8 cellular contexts compared by ENCODE assay signal in the genomic region with DNA sequence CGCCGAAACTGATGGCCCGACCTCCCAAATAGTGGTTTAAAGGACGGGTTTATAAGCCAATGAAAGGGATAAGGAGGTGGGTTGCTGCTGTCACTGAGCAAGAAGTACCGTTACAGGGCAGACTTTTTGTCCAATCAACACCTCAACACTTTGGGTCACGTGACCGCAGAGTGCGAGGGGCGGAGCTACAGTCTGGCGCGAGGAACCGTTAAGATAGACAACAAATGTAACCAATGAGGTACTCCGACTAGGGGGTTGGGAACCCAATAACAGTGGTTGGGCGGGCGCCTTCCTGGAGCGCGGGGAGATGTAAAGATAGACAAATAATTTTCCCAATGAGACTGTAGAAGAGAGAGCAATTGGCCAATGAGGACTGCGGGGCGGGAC. TPM values are rescaled to one million over a fixed set of nuclear protein-coding genes. Genes with fewer than 3 reads are reported as not detected.
DNase-seq lines count a peak whose midpoint lies in the region; ATAC-seq and TF ChIP-seq lines count a peak whose summit lies in the region.

A gene with protein sequence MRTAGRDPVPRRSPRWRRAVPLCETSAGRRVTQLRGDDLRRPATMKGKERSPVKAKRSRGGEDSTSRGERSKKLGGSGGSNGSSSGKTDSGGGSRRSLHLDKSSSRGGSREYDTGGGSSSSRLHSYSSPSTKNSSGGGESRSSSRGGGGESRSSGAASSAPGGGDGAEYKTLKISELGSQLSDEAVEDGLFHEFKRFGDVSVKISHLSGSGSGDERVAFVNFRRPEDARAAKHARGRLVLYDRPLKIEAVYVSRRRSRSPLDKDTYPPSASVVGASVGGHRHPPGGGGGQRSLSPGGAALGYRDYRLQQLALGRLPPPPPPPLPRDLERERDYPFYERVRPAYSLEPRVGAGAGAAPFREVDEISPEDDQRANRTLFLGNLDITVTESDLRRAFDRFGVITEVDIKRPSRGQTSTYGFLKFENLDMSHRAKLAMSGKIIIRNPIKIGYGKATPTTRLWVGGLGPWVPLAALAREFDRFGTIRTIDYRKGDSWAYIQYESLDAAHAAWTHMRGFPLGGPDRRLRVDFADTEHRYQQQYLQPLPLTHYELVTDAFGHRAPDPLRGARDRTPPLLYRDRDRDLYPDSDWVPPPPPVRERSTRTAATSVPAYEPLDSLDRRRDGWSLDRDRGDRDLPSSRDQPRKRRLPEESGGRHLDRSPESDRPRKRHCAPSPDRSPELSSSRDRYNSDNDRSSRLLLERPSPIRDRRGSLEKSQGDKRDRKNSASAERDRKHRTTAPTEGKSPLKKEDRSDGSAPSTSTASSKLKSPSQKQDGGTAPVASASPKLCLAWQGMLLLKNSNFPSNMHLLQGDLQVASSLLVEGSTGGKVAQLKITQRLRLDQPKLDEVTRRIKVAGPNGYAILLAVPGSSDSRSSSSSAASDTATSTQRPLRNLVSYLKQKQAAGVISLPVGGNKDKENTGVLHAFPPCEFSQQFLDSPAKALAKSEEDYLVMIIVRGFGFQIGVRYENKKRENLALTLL (plus strand): TSS at position 338 of the 387 bp plus-strand sequence. CDS start 29 bp downstream, at position 367.

- DNase-seq in GM04503 (ENCODE audit: low read depth): peak; percentile 100
- peak; percentile 100 for DNase-seq in NCI-H1092 (lab: John Stamatoyannopoulos, UW)
- peak; percentile 94 for DNase-seq in activated naive CD4-positive, alpha-beta T cell treated with anti-CD3 and anti-CD28 coated beads, Interleukin-2, amount 50 U/mL, for 16 hours
- peak; percentile 100 for DNase-seq in glomerular visceral epithelial cell (ENCODE audit: extremely low spot score)
- peak; percentile 93 for DNase-seq in omental fat pad (ENCODE audit: low spot score)
- DNase-seq in testis: peak; percentile 99

- no peaks in the 10 kb centered on the region for H3K9me3 ChIP-seq in testis

- H3K4me1 ChIP-seq in testis: peaks cover 34% of the 10 kb centered on the region

- peak within 1 kb of the TSS; percentile 98 to 99 for H3K27ac ChIP-seq in testis

- H3K27me3 ChIP-seq in testis: no peaks in the 10 kb centered on the region

- 0% methylated on average over 17 to 19 of the region's 19 CpGs for WGBS in testis, 2 donors

- TF ChIP-seq CTCF in omental fat pad (IDR thresholded peaks at IDR 0.05) (no peak), testis (IDR thresholded peaks at IDR 0.05) (no peak)

- no peak for TF ChIP-seq POLR2A in testis (IDR thresholded peaks at IDR 0.05)

- intact Hi-C loops in testis (cut with DNase I; ENCODE audit: low total_unique reads): no loop called here

- ATAC-seq in HG02623 (IDR thresholded peaks at IDR 0.05; ENCODE audit: unreplicated experiment) (peak; percentile 66), SK-N-SH treated with all-trans-retinoic acid at 6 μM for 48 hours (peak; percentile 88), omental fat pad (ENCODE audit: low FRiP score) (peak; percentile 92)

- peak within 1 kb of the TSS; percentile 82 to 96 for H3K4me3 ChIP-seq in testis

- H3K36me3 ChIP-seq in testis (ENCODE audit: low read depth, missing control alignments): no peaks in the 10 kb centered on the region

TF ChIP-seq in SK-N-SH treated with all-trans-retinoic acid at 6 μM for 48 hours, 23 proteins besides CTCF, POLR2A, EP300 and RAD21:
- no peak for TF ChIP-seq ZFP30 (CRISPR knock-in tag; IDR thresholded peaks at IDR 0.05)
- TF ChIP-seq, protein P1, sequence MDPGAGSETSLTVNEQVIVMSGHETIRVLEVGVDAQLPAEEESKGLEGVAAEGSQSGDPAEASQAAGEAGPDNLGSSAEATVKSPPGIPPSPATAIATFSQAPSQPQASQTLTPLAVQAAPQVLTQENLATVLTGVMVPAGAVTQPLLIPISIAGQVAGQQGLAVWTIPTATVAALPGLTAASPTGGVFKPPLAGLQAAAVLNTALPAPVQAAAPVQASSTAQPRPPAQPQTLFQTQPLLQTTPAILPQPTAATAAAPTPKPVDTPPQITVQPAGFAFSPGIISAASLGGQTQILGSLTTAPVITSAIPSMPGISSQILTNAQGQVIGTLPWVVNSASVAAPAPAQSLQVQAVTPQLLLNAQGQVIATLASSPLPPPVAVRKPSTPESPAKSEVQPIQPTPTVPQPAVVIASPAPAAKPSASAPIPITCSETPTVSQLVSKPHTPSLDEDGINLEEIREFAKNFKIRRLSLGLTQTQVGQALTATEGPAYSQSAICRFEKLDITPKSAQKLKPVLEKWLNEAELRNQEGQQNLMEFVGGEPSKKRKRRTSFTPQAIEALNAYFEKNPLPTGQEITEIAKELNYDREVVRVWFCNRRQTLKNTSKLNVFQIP (CRISPR knock-in tag; IDR thresholded peaks at IDR 0.05; ENCODE audit: borderline replicate concordance, low read depth): no peak
- TF ChIP-seq, protein P2, sequence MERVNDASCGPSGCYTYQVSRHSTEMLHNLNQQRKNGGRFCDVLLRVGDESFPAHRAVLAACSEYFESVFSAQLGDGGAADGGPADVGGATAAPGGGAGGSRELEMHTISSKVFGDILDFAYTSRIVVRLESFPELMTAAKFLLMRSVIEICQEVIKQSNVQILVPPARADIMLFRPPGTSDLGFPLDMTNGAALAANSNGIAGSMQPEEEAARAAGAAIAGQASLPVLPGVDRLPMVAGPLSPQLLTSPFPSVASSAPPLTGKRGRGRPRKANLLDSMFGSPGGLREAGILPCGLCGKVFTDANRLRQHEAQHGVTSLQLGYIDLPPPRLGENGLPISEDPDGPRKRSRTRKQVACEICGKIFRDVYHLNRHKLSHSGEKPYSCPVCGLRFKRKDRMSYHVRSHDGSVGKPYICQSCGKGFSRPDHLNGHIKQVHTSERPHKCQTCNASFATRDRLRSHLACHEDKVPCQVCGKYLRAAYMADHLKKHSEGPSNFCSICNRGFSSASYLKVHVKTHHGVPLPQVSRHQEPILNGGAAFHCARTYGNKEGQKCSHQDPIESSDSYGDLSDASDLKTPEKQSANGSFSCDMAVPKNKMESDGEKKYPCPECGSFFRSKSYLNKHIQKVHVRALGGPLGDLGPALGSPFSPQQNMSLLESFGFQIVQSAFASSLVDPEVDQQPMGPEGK (CRISPR knock-in tag; IDR thresholded peaks at IDR 0.05; ENCODE audit: borderline replicate concordance): no peak
- TF ChIP-seq ESRRG (CRISPR knock-in tag; IDR thresholded peaks at IDR 0.05): no peak
- TF ChIP-seq, protein P3, sequence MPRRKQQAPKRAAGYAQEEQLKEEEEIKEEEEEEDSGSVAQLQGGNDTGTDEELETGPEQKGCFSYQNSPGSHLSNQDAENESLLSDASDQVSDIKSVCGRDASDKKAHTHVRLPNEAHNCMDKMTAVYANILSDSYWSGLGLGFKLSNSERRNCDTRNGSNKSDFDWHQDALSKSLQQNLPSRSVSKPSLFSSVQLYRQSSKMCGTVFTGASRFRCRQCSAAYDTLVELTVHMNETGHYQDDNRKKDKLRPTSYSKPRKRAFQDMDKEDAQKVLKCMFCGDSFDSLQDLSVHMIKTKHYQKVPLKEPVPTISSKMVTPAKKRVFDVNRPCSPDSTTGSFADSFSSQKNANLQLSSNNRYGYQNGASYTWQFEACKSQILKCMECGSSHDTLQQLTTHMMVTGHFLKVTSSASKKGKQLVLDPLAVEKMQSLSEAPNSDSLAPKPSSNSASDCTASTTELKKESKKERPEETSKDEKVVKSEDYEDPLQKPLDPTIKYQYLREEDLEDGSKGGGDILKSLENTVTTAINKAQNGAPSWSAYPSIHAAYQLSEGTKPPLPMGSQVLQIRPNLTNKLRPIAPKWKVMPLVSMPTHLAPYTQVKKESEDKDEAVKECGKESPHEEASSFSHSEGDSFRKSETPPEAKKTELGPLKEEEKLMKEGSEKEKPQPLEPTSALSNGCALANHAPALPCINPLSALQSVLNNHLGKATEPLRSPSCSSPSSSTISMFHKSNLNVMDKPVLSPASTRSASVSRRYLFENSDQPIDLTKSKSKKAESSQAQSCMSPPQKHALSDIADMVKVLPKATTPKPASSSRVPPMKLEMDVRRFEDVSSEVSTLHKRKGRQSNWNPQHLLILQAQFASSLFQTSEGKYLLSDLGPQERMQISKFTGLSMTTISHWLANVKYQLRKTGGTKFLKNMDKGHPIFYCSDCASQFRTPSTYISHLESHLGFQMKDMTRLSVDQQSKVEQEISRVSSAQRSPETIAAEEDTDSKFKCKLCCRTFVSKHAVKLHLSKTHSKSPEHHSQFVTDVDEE (CRISPR knock-in tag; IDR thresholded peaks at IDR 0.05): no peak
- TF ChIP-seq ZNF565 (CRISPR knock-in tag; conservative IDR thresholded peaks at IDR 0.05; ENCODE audit: low read depth): no peak
- TF ChIP-seq ZNF8 (CRISPR knock-in tag; IDR thresholded peaks at IDR 0.05): no peak
- TF ChIP-seq, protein P4, sequence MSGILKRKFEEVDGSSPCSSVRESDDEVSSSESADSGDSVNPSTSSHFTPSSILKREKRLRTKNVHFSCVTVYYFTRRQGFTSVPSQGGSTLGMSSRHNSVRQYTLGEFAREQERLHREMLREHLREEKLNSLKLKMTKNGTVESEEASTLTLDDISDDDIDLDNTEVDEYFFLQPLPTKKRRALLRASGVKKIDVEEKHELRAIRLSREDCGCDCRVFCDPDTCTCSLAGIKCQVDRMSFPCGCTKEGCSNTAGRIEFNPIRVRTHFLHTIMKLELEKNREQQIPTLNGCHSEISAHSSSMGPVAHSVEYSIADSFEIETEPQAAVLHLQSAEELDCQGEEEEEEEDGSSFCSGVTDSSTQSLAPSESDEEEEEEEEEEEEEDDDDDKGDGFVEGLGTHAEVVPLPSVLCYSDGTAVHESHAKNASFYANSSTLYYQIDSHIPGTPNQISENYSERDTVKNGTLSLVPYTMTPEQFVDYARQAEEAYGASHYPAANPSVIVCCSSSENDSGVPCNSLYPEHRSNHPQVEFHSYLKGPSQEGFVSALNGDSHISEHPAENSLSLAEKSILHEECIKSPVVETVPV (CRISPR knock-in tag; IDR thresholded peaks at IDR 0.05): no peak
- no peak for TF ChIP-seq PPARA (CRISPR knock-in tag; IDR thresholded peaks at IDR 0.05; ENCODE audit: borderline replicate concordance)
- no peak for TF ChIP-seq ZC3H10 (CRISPR knock-in tag; IDR thresholded peaks at IDR 0.05)

RNA-seq across cellular contexts. Expression of the gene that starts here (rescaled TPM):
- total RNA-seq in omental fat pad (10 to 100 TPM; 28.7 to 55.0 (median 35.1) TPM), testis (10 to 100 TPM; 72.8 to 80.2 TPM)
- polyA plus RNA-seq in testis (ENCODE audit: insufficient read depth, low read depth, low replicate concordance): 22.2 TPM

Comparison
In these comparisons a context has a peak if more than half of its experiments do, and no peak if none do; other contexts are left out.
1. Peak in every context shown above with its lines: DNase-seq, ATAC-seq, H3K4me3 ChIP-seq and H3K27ac ChIP-seq.